ENCODE assay signal across 19 cellular contexts in the genomic region with DNA sequence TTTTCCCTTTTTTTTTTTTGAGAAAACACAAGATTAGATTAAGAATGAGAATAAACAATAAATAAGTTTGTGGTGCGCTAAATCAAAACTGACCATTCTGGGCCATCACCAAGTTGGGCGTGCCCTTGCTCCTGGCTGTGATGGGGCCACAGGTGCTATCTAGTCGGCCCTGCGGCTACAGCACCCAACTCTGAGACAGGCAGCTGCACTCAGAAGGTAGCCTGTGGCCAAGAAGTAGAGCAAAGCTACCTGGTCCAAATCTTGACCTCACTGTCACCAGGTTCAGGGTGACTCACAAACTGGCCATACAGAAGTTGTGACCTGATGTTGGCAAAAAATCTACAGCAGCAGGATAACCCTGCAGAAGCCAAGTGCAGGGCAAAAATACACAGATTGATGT. TPM values are rescaled to one million over a fixed set of nuclear protein-coding genes. Genes with fewer than 3 reads are reported as not detected.
DNase-seq lines count a peak whose midpoint lies in the region; ATAC-seq and TF ChIP-seq lines count a peak whose summit lies in the region.
"Had no signal": no experiment of that assay in that cellular context is flagged by ENCODE, and none has a peak within 500 bp of the region (broad histone marks: within the 10 kb centered on the region; RNA-seq: fewer than 3 reads in every experiment).

No MANE protein-coding gene starts in this region.

- no peak overlapping the region for H3K27ac Mint-ChIP-seq in type B pancreatic cell
- H3K27ac Mint-ChIP-seq: HFFc6; T-helper 1 cell treated with Interleukin-12 subunit alpha and Interleukin-12 subunit beta and Interleukin-4 antibody, amounts not matched to agents 30 μg/mL and 1 μg/mL, for 36 hours had no signal

- H3K27me3 Mint-ChIP-seq in type B pancreatic cell, result peaks cover 2% of the 10 kb centered on the region

- no peak overlapping the region for H3K4me3 Mint-ChIP-seq in type B pancreatic cell
- H3K4me3 Mint-ChIP-seq: T-helper 1 cell treated with Interleukin-12 subunit alpha and Interleukin-12 subunit beta and Interleukin-4 antibody, amounts not matched to agents 30 μg/mL and 1 μg/mL, for 36 hours had no signal

- DNase-seq in GM12865 (ENCODE audit: low read depth) (no peak), NB4 (ENCODE audit: low read depth) (no peak), dermis blood vessel endothelial cell (peak; percentile 8), type B pancreatic cell (ENCODE audit: extremely low spot score, unreplicated experiment) (peak; percentile 2), NOMO-1 (lab: John Stamatoyannopoulos, UW; ENCODE audit: unreplicated experiment in 2 of 2) (no peak)
- DNase-seq: ACHN, DND-41, H7, HFFc6, Kasumi-1, NCI-H1105 treated with DMSO at 0.1 percent for 48 hours, NCI-H1694 treated with DMSO at 0.1 percent for 48 hours, NCI-H2227 treated with DMSO at 0.1 percent for 48 hours, NCI-H510A treated with DMSO at 0.1 percent for 48 hours, NCI-H774, PC-3 had no signal

- H3K4me3 ChIP-seq in GM12865 (ENCODE audit: low read depth, low read length) (peak overlapping the region; percentile 86), NB4 (ENCODE audit: low read depth, low read length) (peak overlapping the region; percentile 16)

- no peak for TF ChIP-seq POLR2A in NB4 (IDR thresholded peaks at IDR 0.05; ENCODE audit: extremely low read depth, insufficient read length)

- peaks cover 12% of the 10 kb centered on the region for H3K4me1 Mint-ChIP-seq in type B pancreatic cell (ENCODE audit: unreplicated experiment)

- TF ChIP-seq CTCF in GM12865 (IDR thresholded peaks at IDR 0.05; ENCODE audit: insufficient read depth, low read depth, low read length, missing control alignments) (no peak), NB4 (IDR thresholded peaks at IDR 0.05; ENCODE audit: low read depth, low read length) (no peak), type B pancreatic cell (conservative IDR thresholded peaks at IDR 0.05) (no peak)

- no peaks in the 10 kb centered on the region for H3K9me3 Mint-ChIP-seq in type B pancreatic cell
- H3K9me3 Mint-ChIP-seq: HFFc6; T-helper 1 cell treated with Interleukin-12 subunit alpha and Interleukin-12 subunit beta and Interleukin-4 antibody, amounts not matched to agents 30 μg/mL and 1 μg/mL, for 36 hours had no signal

- peaks cover 20% of the 10 kb centered on the region for H3K36me3 Mint-ChIP-seq in type B pancreatic cell

- ATAC-seq in GM18861 (IDR thresholded peaks at IDR 0.05; ENCODE audit: unreplicated experiment), result no peak
- no peak for ATAC-seq in HG03175 (IDR thresholded peaks at IDR 0.05; ENCODE audit: unreplicated experiment)
- ATAC-seq: PC-3 had no signal

RNA-seq across cellular contexts. Expression of gene TXNDC5, which starts 3.4 kb away (rescaled TPM):
- 2,879 and 3,040 TPM in 2 replicates for total RNA-seq in dermis blood vessel endothelial cell
- total RNA-seq in type B pancreatic cell (ENCODE audit: low replicate concordance), result 91.5 and 94.9 TPM in 2 replicates

Comparison
In these comparisons a context has a peak if more than half of its experiments do, and no peak if none do; other contexts are left out.
1. DNase-seq: peak in dermis blood vessel endothelial cell (single experiment) and type B pancreatic cell (single experiment); none in GM12865 (single experiment), NB4 (single experiment) and NOMO-1 (0 of 2).
2. RNA of gene TXNDC5, which starts 3.4 kb away (total RNA-seq): 2,879 to 3,040 TPM in dermis blood vessel endothelial cell; 91.5 to 94.9 TPM in type B pancreatic cell; every median in the first group is over 10 times any median in the second.